ENCODE assay signal across 21 cellular contexts in genomic region chr12:130226771-130227170, GRCh38.
"Had no signal": no experiment of that assay in that cellular context is flagged by ENCODE, and none has a peak within 500 bp of the region (broad histone marks: within the 10 kb centered on the region; RNA-seq: fewer than 3 reads in every experiment).

No MANE protein-coding gene starts in this region.

- H3K4me3 ChIP-seq: MG63, SJCRH30 had no signal

- H3K4me1 ChIP-seq: SJCRH30 had no signal

- H3K36me3 ChIP-seq: MG63, SJCRH30 had no signal

- H3K9me3 ChIP-seq: MG63, SJCRH30 had no signal

- DNase-seq: IMR-90, Karpas-422, KG1, MG63, NCI-H1092, NCI-H1105 treated with DMSO at 0.1 percent for 48 hours, NCI-H1417 treated with DMSO at 0.1 percent for 48 hours, NCI-H146, NCI-H1694 treated with DMSO at 0.1 percent for 48 hours, NCI-H1930, NCI-H2081, NCI-H2171, NCI-H226, NCI-H446, NCI-H510A, NCI-H524 treated with DMSO at 0.1 percent for 48 hours, NCI-H69, NCI-H774, RPMI8226, SHP77, SJCRH30 had no signal

- H3K27ac ChIP-seq: SJCRH30 had no signal

- H3K27me3 ChIP-seq: MG63, SJCRH30 had no signal
